Comparison of ENCODE assay signal across 23 cellular contexts in the genomic region with DNA sequence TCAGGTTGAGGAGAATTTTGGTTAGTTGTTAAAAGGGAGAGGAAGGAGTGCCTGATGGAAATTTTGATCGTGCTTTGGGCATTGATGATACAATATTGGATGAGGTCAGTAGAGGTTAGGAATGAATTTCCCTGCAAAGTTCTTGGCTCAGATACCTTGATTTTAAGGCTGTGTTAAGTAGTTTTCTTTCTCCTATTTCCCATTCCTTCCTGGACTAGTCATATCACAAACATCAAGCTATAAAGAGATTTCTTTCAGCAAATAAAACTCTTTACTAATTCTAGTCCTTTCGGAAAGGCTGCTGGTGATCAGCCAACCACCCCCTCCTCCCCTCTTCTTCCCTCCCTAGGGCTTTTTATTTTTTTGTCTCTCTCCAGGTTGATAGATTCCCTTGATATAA.
DNase-seq lines count a peak whose midpoint lies in the region; ATAC-seq and TF ChIP-seq lines count a peak whose summit lies in the region.
"Had no signal": no experiment of that assay in that cellular context is flagged by ENCODE, and none has a peak within 500 bp of the region (broad histone marks: within the 10 kb centered on the region; RNA-seq: fewer than 3 reads in every experiment).

No MANE protein-coding gene starts in this region.

- H3K4me3 ChIP-seq in SK-N-SH (ENCODE audit: low read depth in 2 of 2, low read length in 1 of 2): no peak overlapping the region
- H3K4me3 ChIP-seq: A549; BLaER1 treated with 17β-estradiol and CSF1 and Interleukin-3, amounts not matched to agents 10 nM and 100 nM; GM12878 had no signal

- peaks cover 7% of the 10 kb centered on the region for H3K9me3 Mint-ChIP-seq in glutamatergic neuron (ENCODE audit: unreplicated experiment)
- H3K9me3 Mint-ChIP-seq: CD8-positive, alpha-beta memory T cell had no signal

- H4K20me1 ChIP-seq in SK-N-SH (ENCODE audit: insufficient read depth): no peaks in the 10 kb centered on the region
- H4K20me1 ChIP-seq: BLaER1 treated with 17β-estradiol and CSF1 and Interleukin-3, amounts not matched to agents 10 nM and 100 nM had no signal

- no peak overlapping the region for H3K4me3 Mint-ChIP-seq in glutamatergic neuron (ENCODE audit: unreplicated experiment)
- H3K4me3 Mint-ChIP-seq: B cell; CD4-positive, alpha-beta memory T cell; CD4-positive, CD25-positive, alpha-beta regulatory T cell; CD8-positive, alpha-beta memory T cell had no signal

- POLR2A ChIA-PET in SK-N-SH (lab: Yijun Ruan, JAX): no interaction called here

- H3K27ac ChIP-seq in SK-N-SH (ENCODE audit: low read depth in 2 of 2, low read length in 1 of 2): no peak overlapping the region
- H3K27ac ChIP-seq: 22Rv1; A549; BLaER1 treated with 17β-estradiol and CSF1 and Interleukin-3, amounts not matched to agents 10 nM and 100 nM; C4-2B had no signal

- TF ChIP-seq CTCF in SK-N-SH (IDR thresholded peaks at IDR 0.05) (no peak), glutamatergic neuron (IDR thresholded peaks at IDR 0.05; ENCODE audit: partially characterized antibody, unreplicated experiment) (no peak)

- no peak for TF ChIP-seq RAD21 in SK-N-SH (IDR thresholded peaks at IDR 0.05; ENCODE audit: low read length)

- no peaks in the 10 kb centered on the region for H3F3A ChIP-seq in SK-N-SH (replicated peaks; ENCODE audit: insufficient read depth)

- CTCF ChIA-PET in SK-N-SH (lab: Yijun Ruan, JAX): no interaction called here

- no peaks in the 10 kb centered on the region for H3K9me2 ChIP-seq in SK-N-SH

- peak overlapping the region; percentile 35 for H3K27ac Mint-ChIP-seq in glutamatergic neuron (ENCODE audit: unreplicated experiment)
- H3K27ac Mint-ChIP-seq: B cell; CD4-positive, alpha-beta memory T cell; CD4-positive, CD25-positive, alpha-beta regulatory T cell; CD8-positive, alpha-beta memory T cell had no signal

- H3K9me3 ChIP-seq in SK-N-SH: no peaks in the 10 kb centered on the region
- H3K9me3 ChIP-seq: A549; BLaER1 treated with 17β-estradiol and CSF1 and Interleukin-3, amounts not matched to agents 10 nM and 100 nM had no signal

- TF ChIP-seq EP300 in SK-N-SH (IDR thresholded peaks at IDR 0.05; ENCODE audit: borderline replicate concordance in 1 of 2, low read depth in 1 of 2, low read length in 1 of 2): no peak

- H2AFZ ChIP-seq in SK-N-SH (ENCODE audit: low read depth): no peak overlapping the region

- peaks cover 4% of the 10 kb centered on the region for H3K36me3 Mint-ChIP-seq in glutamatergic neuron (ENCODE audit: unreplicated experiment)
- H3K36me3 Mint-ChIP-seq: CD4-positive, alpha-beta memory T cell; CD4-positive, CD25-positive, alpha-beta regulatory T cell; CD8-positive, alpha-beta memory T cell had no signal

- ATAC-seq in SK-N-SH treated with all-trans-retinoic acid at 6 μM for 48 hours: peak; percentile 37
- ATAC-seq in HG03521 (IDR thresholded peaks at IDR 0.05; ENCODE audit: unreplicated experiment): no peak
- ATAC-seq: A549, GM12878 had no signal

- no peaks in the 10 kb centered on the region for H3K36me3 ChIP-seq in SK-N-SH (replicated peaks in 1 of 2; ENCODE audit: control insufficient read depth in 1 of 2, insufficient read depth in 2 of 2, low read length in 1 of 2)
- H3K36me3 ChIP-seq: BLaER1 treated with 17β-estradiol and CSF1 and Interleukin-3, amounts not matched to agents 10 nM and 100 nM had no signal

- no peak overlapping the region for H3K9ac ChIP-seq in SK-N-SH
- H3K9ac ChIP-seq: BLaER1 treated with 17β-estradiol and CSF1 and Interleukin-3, amounts not matched to agents 10 nM and 100 nM had no signal

- DNase-seq in SK-N-SH (no peak), glutamatergic neuron (no peak)
- no peak for DNase-seq in stimulated activated naive CD4-positive, alpha-beta T cell treated with Interleukin-2 at 50 U/mL for 16 hours (lab: John Stamatoyannopoulos, UW)
- DNase-seq: AML-193; CD4-positive, alpha-beta memory T cell; CD4-positive, CD25-positive, alpha-beta regulatory T cell; CD8-positive, alpha-beta memory T cell; COR-L47; DMS 273 treated with DMSO at 0.1 percent for 48 hours; DMS153; DMS53; DMS79; DND-41; EL; GDM1 had no signal

- H3K79me2 ChIP-seq in SK-N-SH (ENCODE audit: insufficient read depth): no peaks in the 10 kb centered on the region

- WGBS in SK-N-SH (ENCODE audit: low lambda C conversion rate): 53% methylated on average over 2 of the region's 2 CpGs

- H3K4me2 ChIP-seq in SK-N-SH: no peak overlapping the region
- H3K4me2 ChIP-seq: A549; BLaER1 treated with 17β-estradiol and CSF1 and Interleukin-3, amounts not matched to agents 10 nM and 100 nM had no signal

- H3K4me1 Mint-ChIP-seq in glutamatergic neuron (ENCODE audit: low read depth, unreplicated experiment): peaks cover 55% of the 10 kb centered on the region
- H3K4me1 Mint-ChIP-seq: B cell; CD4-positive, alpha-beta memory T cell; CD4-positive, CD25-positive, alpha-beta regulatory T cell; CD8-positive, alpha-beta memory T cell had no signal

- no peaks in the 10 kb centered on the region for H3K27me3 ChIP-seq in SK-N-SH (ENCODE audit: insufficient read depth)
- H3K27me3 ChIP-seq: BLaER1 treated with 17β-estradiol and CSF1 and Interleukin-3, amounts not matched to agents 10 nM and 100 nM had no signal

- peaks cover 0 to 2% of the 10 kb centered on the region in 2 experiments; a peak in 2 of 4 replicates for H3K4me1 ChIP-seq in SK-N-SH (ENCODE audit: control insufficient read depth in 1 of 2, insufficient read depth in 2 of 2, low read depth in 1 of 2, low read length in 1 of 2)
- H3K4me1 ChIP-seq: A549 had no signal

- peaks cover 15% of the 10 kb centered on the region for H3K27me3 Mint-ChIP-seq in glutamatergic neuron (ENCODE audit: unreplicated experiment)
- H3K27me3 Mint-ChIP-seq: CD4-positive, CD25-positive, alpha-beta regulatory T cell had no signal

TF ChIP-seq in SK-N-SH treated with all-trans-retinoic acid at 6 μM for 48 hours, 23 proteins besides CTCF, POLR2A, EP300 and RAD21 (continues in another document):
- TF ChIP-seq ESRRG (CRISPR knock-in tag; IDR thresholded peaks at IDR 0.05) (no peak), TCF4 (CRISPR knock-in tag; IDR thresholded peaks at IDR 0.05; ENCODE audit: borderline replicate concordance) (no peak), ZNF8 (CRISPR knock-in tag; IDR thresholded peaks at IDR 0.05) (no peak), ZFP3 (CRISPR knock-in tag; IDR thresholded peaks at IDR 0.05) (no peak), ZNF565 (CRISPR knock-in tag; conservative IDR thresholded peaks at IDR 0.05; ENCODE audit: low read depth) (no peak), PPARA (CRISPR knock-in tag; IDR thresholded peaks at IDR 0.05; ENCODE audit: borderline replicate concordance) (no peak), ZC3H10 (CRISPR knock-in tag; IDR thresholded peaks at IDR 0.05) (no peak), ARNTL (CRISPR knock-in tag; IDR thresholded peaks at IDR 0.05; ENCODE audit: borderline replicate concordance, low read depth) (no peak)
- TF ChIP-seq, protein P1, sequence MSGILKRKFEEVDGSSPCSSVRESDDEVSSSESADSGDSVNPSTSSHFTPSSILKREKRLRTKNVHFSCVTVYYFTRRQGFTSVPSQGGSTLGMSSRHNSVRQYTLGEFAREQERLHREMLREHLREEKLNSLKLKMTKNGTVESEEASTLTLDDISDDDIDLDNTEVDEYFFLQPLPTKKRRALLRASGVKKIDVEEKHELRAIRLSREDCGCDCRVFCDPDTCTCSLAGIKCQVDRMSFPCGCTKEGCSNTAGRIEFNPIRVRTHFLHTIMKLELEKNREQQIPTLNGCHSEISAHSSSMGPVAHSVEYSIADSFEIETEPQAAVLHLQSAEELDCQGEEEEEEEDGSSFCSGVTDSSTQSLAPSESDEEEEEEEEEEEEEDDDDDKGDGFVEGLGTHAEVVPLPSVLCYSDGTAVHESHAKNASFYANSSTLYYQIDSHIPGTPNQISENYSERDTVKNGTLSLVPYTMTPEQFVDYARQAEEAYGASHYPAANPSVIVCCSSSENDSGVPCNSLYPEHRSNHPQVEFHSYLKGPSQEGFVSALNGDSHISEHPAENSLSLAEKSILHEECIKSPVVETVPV (CRISPR knock-in tag; IDR thresholded peaks at IDR 0.05): no peak

TF ChIP-seq in SK-N-SH, 30 proteins besides CTCF, POLR2A, EP300 and RAD21:
- TF ChIP-seq TEAD4 (IDR thresholded peaks at IDR 0.05; ENCODE audit: borderline replicate concordance, insufficient read depth) (no peak), NRF1 (IDR thresholded peaks at IDR 0.05; ENCODE audit: low read depth, low read length) (no peak), YY1 (IDR thresholded peaks at IDR 0.05; ENCODE audit: low read depth) (no peak), MEF2A (IDR thresholded peaks at IDR 0.05; ENCODE audit: borderline replicate concordance, low read depth) (no peak)
TF ChIP-seq in SK-N-SH: peak in this region for 0.
